19 cellular contexts compared by ENCODE assay signal in genomic region chr4:184857446-184858121, GRCh38. TPM values are rescaled to one million over a fixed set of nuclear protein-coding genes. Genes with fewer than 3 reads are reported as not detected.
DNase-seq lines count a peak whose midpoint lies in the region; ATAC-seq and TF ChIP-seq lines count a peak whose summit lies in the region.
"Had no signal": no experiment of that assay in that cellular context is flagged by ENCODE, and none has a peak within 500 bp of the region (broad histone marks: within the 10 kb centered on the region; RNA-seq: fewer than 3 reads in every experiment).

No MANE protein-coding gene starts in this region.

- no peaks in the 10 kb centered on the region for H3K79me2 ChIP-seq in PC-9 (ENCODE audit: low read depth)

- no peak overlapping the region for H3K4me3 ChIP-seq in NB4 (ENCODE audit: low read depth, low read length)
- no peak overlapping the region for H3K4me3 ChIP-seq in neuronal stem cell (ENCODE audit: low read length in 2 of 2)
- H3K4me3 ChIP-seq in upper lobe of right lung = no peak overlapping the region
- no peak overlapping the region for H3K4me3 ChIP-seq in PC-9

- TF ChIP-seq CTCF in NB4 (IDR thresholded peaks at IDR 0.05; ENCODE audit: low read depth, low read length) (no peak), upper lobe of right lung (IDR thresholded peaks at IDR 0.05) (no peak), PC-9 (conservative IDR thresholded peaks at IDR 0.05) (no peak)

- no peaks in the 10 kb centered on the region for H3K79me1 ChIP-seq in neuronal stem cell (ENCODE audit: low read depth, low read length)

- TF ChIP-seq POLR2A in NB4 (IDR thresholded peaks at IDR 0.05; ENCODE audit: extremely low read depth, insufficient read length) = no peak

- no peak overlapping the region for H2BK15ac ChIP-seq in neuronal stem cell (ENCODE audit: low read length)

- H3K23ac ChIP-seq in neuronal stem cell (ENCODE audit: low read depth, low read length, poor library complexity) = no peak overlapping the region

- H3K4me1 ChIP-seq in neuronal stem cell (ENCODE audit: control insufficient read depth in 2 of 2, insufficient read depth in 1 of 2, low read depth in 1 of 2, low read length in 2 of 2) = no peaks in the 10 kb centered on the region
- no peaks in the 10 kb centered on the region for H3K4me1 ChIP-seq in upper lobe of right lung
- H3K4me1 ChIP-seq in PC-9 (replicated peaks; ENCODE audit: insufficient read depth) = no peaks in the 10 kb centered on the region

- H3K9me3 ChIP-seq in neuronal stem cell (replicated peaks in 1 of 2; ENCODE audit: control insufficient read depth in 2 of 2, insufficient read depth in 1 of 2, low read depth in 1 of 2, low read length in 2 of 2) (no peaks in the 10 kb centered on the region), upper lobe of right lung (no peaks in the 10 kb centered on the region), PC-9 (ENCODE audit: insufficient read depth, low read depth) (no peaks in the 10 kb centered on the region)
- H3K9me3 ChIP-seq: SK-N-SH had no signal

- DNase-seq in SIG-M5 treated with dmso at 0.1 percent for 504 hours (lab: John Stamatoyannopoulos, UW; ENCODE audit: unreplicated experiment) (peak; percentile 19), SIG-M5 (lab: John Stamatoyannopoulos, UW) (no peak), NB4 (ENCODE audit: low read depth) (peak; percentile 38), neuronal stem cell (ENCODE audit: low spot score) (no peak), upper lobe of right lung (no peak), PC-9 (no peak)
- DNase-seq: DMS53, GDM1, Karpas-422, NCI-H1105, NCI-H146, NCI-H2029, NCI-H2227 treated with DMSO at 0.1 percent for 48 hours, NCI-H510A, NCI-H748 treated with DMSO at 0.1 percent for 48 hours, RPMI8226, SHP77, SK-N-SH had no signal

- H3K4me2 ChIP-seq in neuronal stem cell (ENCODE audit: insufficient read depth, low read length, poor library complexity, severe bottlenecking) = no peak overlapping the region
- H3K4me2 ChIP-seq in PC-9 = no peak overlapping the region
- H3K4me2 ChIP-seq: SK-N-SH had no signal

- intact Hi-C loops in upper lobe of right lung (cut with DNase I) (no loop called here), PC-9 (cut with micrococcal nuclease; ENCODE audit: unreplicated experiment) (no loop called here)

- CTCF ChIA-PET in PC-9 (lab: Charles Lee) = no interaction called here

- H3K14ac ChIP-seq in neuronal stem cell (ENCODE audit: low read length) = no peak overlapping the region

- H3K18ac ChIP-seq in neuronal stem cell (ENCODE audit: low read length) = peak overlapping the region; percentile 27

- no peak for ATAC-seq in upper lobe of right lung
- ATAC-seq in GM18858 (IDR thresholded peaks at IDR 0.05; ENCODE audit: unreplicated experiment) = no peak

- no CpG with 5 or more reads among the region's 10 CpGs for WGBS in neuronal stem cell (ENCODE audit: extremely low coverage in 2 of 2, insufficient read length in 2 of 2, insufficient replicate concordance in 1 of 2), 2 donors

- H3K9ac ChIP-seq in neuronal stem cell (ENCODE audit: low read depth, low read length, poor library complexity) = no peak overlapping the region
- H3K9ac ChIP-seq: SK-N-SH had no signal

- H2BK12ac ChIP-seq in neuronal stem cell (ENCODE audit: low read length) = no peak overlapping the region

- H3K27ac ChIP-seq in neuronal stem cell (replicated peaks; ENCODE audit: low read length) (no peak overlapping the region), upper lobe of right lung (peak overlapping the region; percentile 24), PC-9 (no peak overlapping the region)

- no peak overlapping the region for H2AFZ ChIP-seq in neuronal stem cell (ENCODE audit: low read length)
- no peak overlapping the region for H2AFZ ChIP-seq in PC-9

- no peaks in the 10 kb centered on the region for H4K20me1 ChIP-seq in PC-9 (ENCODE audit: insufficient read depth)

- H2BK5ac ChIP-seq in neuronal stem cell (ENCODE audit: low read length) = no peak overlapping the region

- H3K27me3 ChIP-seq in neuronal stem cell (ENCODE audit: control insufficient read depth in 3 of 3, insufficient read depth in 3 of 3, low read depth in 1 of 3, low read length in 3 of 3) (peaks cover 0 to 3% (median 0%) of the 10 kb centered on the region in 3 experiments), upper lobe of right lung (no peaks in the 10 kb centered on the region), PC-9 (ENCODE audit: insufficient read depth, low read depth) (no peaks in the 10 kb centered on the region)

- no peak overlapping the region for H4K8ac ChIP-seq in neuronal stem cell (ENCODE audit: low read depth, low read length)

- H2AK5ac ChIP-seq in neuronal stem cell (ENCODE audit: low read depth, low read length) = no peak overlapping the region

- H2BK120ac ChIP-seq in neuronal stem cell (ENCODE audit: low read depth, low read length) = no peak overlapping the region

- H3F3A ChIP-seq in PC-9 (ENCODE audit: insufficient read depth, low read depth) = no peaks in the 10 kb centered on the region

- BruUV-seq in PC-9 (replicated peaks; lab: Mats Ljungman, UMichigan) = no TSS peak

- H3K9me2 ChIP-seq in PC-9 (ENCODE audit: insufficient read depth) = no peaks in the 10 kb centered on the region
- H3K9me2 ChIP-seq: SK-N-SH had no signal

- POLR2A ChIA-PET in PC-9 (lab: Charles Lee; ENCODE audit: unreplicated experiment) = no interaction called here

- no peak overlapping the region for H4K91ac ChIP-seq in neuronal stem cell (ENCODE audit: low read depth, low read length, poor library complexity)

- no peak overlapping the region for H3K4ac ChIP-seq in neuronal stem cell (ENCODE audit: low read length)

- H3K36me3 ChIP-seq in neuronal stem cell (replicated peaks in 1 of 2; ENCODE audit: control insufficient read depth in 2 of 2, insufficient read depth in 2 of 2, low read length in 2 of 2) (no peaks in the 10 kb centered on the region), upper lobe of right lung (no peaks in the 10 kb centered on the region), PC-9 (ENCODE audit: low read depth) (no peaks in the 10 kb centered on the region)

RNA-seq across cellular contexts. Expression of gene ACSL1, which starts 31.8 kb away (rescaled TPM):
- 0.25 TPM for polyA plus RNA-seq in neuronal stem cell (2013, experiment 1 of 2)
- polyA plus RNA-seq in neuronal stem cell (2013, experiment 2 of 2) = 0.26 TPM
- total RNA-seq in upper lobe of right lung (287 TPM), PC-9 (2021) (50.1 and 96.6 TPM in 2 replicates)

Comparison
In these comparisons a context has a peak if more than half of its experiments do, and no peak if none do; other contexts are left out.
1. DNase-seq: peak in SIG-M5 treated with dmso at 0.1 percent for 504 hours (single experiment) and NB4 (single experiment); none in SIG-M5 (single experiment), neuronal stem cell (single experiment), upper lobe of right lung (single experiment) and PC-9 (0 of 2).